11 cellular contexts compared by ENCODE assay signal in the genomic region with DNA sequence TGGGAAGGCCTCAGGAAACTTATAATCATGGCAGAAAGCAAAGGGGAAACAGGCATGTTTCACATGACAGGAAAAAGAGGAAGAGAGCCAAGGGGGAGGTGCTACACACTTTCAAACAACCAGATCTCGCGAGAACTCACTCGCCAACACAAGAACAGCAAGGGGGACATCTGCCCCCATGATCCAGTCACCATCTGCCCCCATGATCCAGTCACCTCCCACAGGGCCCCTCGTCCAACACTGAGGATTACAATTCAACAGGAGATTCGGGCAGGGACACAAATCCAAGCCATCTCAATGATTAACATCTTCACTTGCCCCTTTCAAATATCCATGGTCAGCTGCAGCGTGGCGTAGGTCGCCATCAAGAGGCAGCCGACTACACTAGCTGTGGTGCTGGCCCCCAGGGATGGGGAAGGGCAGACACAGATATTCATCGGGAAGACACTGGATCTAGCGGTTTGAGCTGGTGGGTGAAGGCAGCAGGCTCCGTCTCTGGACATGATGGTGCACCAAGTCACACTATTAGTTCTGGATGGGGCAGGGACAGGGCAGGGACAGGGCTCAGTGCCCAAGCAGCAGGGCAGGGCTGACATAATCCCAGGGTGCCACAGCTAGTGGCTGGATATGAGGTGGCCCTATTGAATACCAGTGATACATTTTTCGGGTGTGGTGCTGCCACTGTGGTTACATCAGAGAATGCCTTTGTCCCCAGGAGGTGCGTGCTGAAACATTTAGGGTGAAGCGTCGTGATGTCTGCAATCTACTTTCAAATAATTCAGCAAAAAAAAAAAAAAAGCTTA. TPM values are rescaled to one million over a fixed set of nuclear protein-coding genes. Genes with fewer than 3 reads are reported as not detected.
DNase-seq lines count a peak whose midpoint lies in the region; ATAC-seq and TF ChIP-seq lines count a peak whose summit lies in the region.
"Had no signal": no experiment of that assay in that cellular context is flagged by ENCODE, and none has a peak within 500 bp of the region (broad histone marks: within the 10 kb centered on the region; RNA-seq: fewer than 3 reads in every experiment).

No MANE protein-coding gene starts in this region.

- 70 to 74% methylated on average over 9 to 13 of the region's 16 CpGs for WGBS in mesodermal cell (ENCODE audit: insufficient coverage in 2 of 2), 2 experiments

- no peak for ATAC-seq in HG03439 (IDR thresholded peaks at IDR 0.05; ENCODE audit: unreplicated experiment)

- peaks cover 6% of the 10 kb centered on the region for H3K9me3 ChIP-seq in mesodermal cell (ENCODE audit: control insufficient read depth, low read length)
- no peaks in the 10 kb centered on the region for H3K9me3 ChIP-seq in right atrium auricular region
- H3K9me3 ChIP-seq: stomach had no signal

- H3K4me3 ChIP-seq in mesodermal cell (ENCODE audit: extremely low read depth, insufficient read depth, low read length, poor library complexity, severe bottlenecking) (no peak overlapping the region), right atrium auricular region (no peak overlapping the region)
- H3K4me3 ChIP-seq: sigmoid colon, stomach had no signal

- DNase-seq in DMS153 (lab: John Stamatoyannopoulos, UW): peak; percentile 84
- DNase-seq in NCI-H146 (lab: John Stamatoyannopoulos, UW): peak; percentile 97
- DNase-seq in astrocyte of the hippocampus (ENCODE audit: low read depth, low spot score): peak; percentile 37
- no peak for DNase-seq in HK-2 (ENCODE audit: unreplicated experiment)
- no peak for DNase-seq in right atrium auricular region (ENCODE audit: low spot score)
- DNase-seq in activated CD8-positive, alpha-beta memory T cell treated with anti-CD3 and anti-CD28 coated beads, Interleukin-2, amount 50 U/mL, for 48 hours: no peak
- DNase-seq: KG1, sigmoid colon, stomach had no signal

- peaks cover 18% of the 10 kb centered on the region for H3K4me1 ChIP-seq in mesodermal cell (ENCODE audit: control insufficient read depth, insufficient read depth, low read length, poor library complexity, severe bottlenecking)
- H3K4me1 ChIP-seq in right atrium auricular region: peaks cover 0 to 9% of the 10 kb centered on the region in 2 donors
- H3K4me1 ChIP-seq: sigmoid colon had no signal

- H3K27ac ChIP-seq in mesodermal cell (ENCODE audit: low read depth, low read length, severe bottlenecking): peak overlapping the region; percentile 94
- no peak overlapping the region for H3K27ac ChIP-seq in right atrium auricular region
- H3K27ac ChIP-seq: stomach had no signal

- no peak for TF ChIP-seq CTCF in right atrium auricular region (IDR thresholded peaks at IDR 0.05)

- H3K27me3 ChIP-seq in right atrium auricular region: no peaks in the 10 kb centered on the region
- H3K27me3 ChIP-seq: sigmoid colon, stomach had no signal

- H3K36me3 ChIP-seq in mesodermal cell (ENCODE audit: control insufficient read depth, insufficient read depth, low read length) (no peaks in the 10 kb centered on the region), right atrium auricular region (no peaks in the 10 kb centered on the region)
- H3K36me3 ChIP-seq: sigmoid colon, stomach had no signal

RNA-seq across cellular contexts. Expression of gene TUBB2B, which starts 31.6 kb away (rescaled TPM):
- 280 TPM for polyA plus RNA-seq in mesodermal cell (2013, experiment 1 of 2)
- 213 TPM for polyA plus RNA-seq in mesodermal cell (2013, experiment 2 of 2)
- total RNA-seq in right atrium auricular region: 1 to 10 TPM; 2.2 to 2.4 TPM

RNA-seq across cellular contexts. Expression of gene TUBB2A, which starts 38.6 kb away (rescaled TPM):
- 172 TPM for polyA plus RNA-seq in mesodermal cell (2013, experiment 1 of 2)
- polyA plus RNA-seq in mesodermal cell (2013, experiment 2 of 2): 143 TPM
- 10 to 100 TPM; 33.8 to 42.2 TPM for total RNA-seq in right atrium auricular region

Comparison
In these comparisons a context has a peak if more than half of its experiments do, and no peak if none do; other contexts are left out.
1. DNase-seq: peak in DMS153 (single experiment), NCI-H146 (single experiment) and astrocyte of the hippocampus (single experiment); none in HK-2 (single experiment), right atrium auricular region (single experiment) and activated CD8-positive, alpha-beta memory T cell treated with anti-CD3 and anti-CD28 coated beads, Interleukin-2, amount 50 U/mL, for 48 hours (single experiment).